ENCODE assay signal across 26 cellular contexts in the genomic region with DNA sequence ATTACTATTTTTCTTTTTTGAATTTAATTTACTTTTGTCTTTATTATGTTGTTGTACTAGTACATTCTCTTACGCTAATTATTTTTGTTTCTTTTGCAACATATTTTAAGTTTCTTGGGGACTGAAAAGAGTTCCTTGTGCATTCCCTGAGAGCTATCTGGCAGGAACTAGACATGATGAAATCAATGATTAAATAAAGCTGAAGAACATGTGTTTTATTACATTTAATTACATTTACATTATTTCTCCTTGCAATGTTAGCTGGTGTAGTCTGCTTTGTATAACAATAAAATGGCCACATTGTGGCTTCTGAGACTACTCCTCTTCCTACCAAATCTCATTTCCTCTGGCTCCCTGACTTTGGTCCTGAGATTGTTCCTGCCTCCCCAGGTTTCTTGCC.
DNase-seq lines count a peak whose midpoint lies in the region; ATAC-seq and TF ChIP-seq lines count a peak whose summit lies in the region.
"Had no signal": no experiment of that assay in that cellular context is flagged by ENCODE, and none has a peak within 500 bp of the region (broad histone marks: within the 10 kb centered on the region; RNA-seq: fewer than 3 reads in every experiment).

No MANE protein-coding gene starts in this region.

- H3K27ac Mint-ChIP-seq in GM23338 (no peak overlapping the region), nephron (peak overlapping the region; percentile 79 to 94 (median 94))

- H3K36me3 ChIP-seq in GM23338 (ENCODE audit: insufficient read depth) (no peaks in the 10 kb centered on the region), osteoblast (ENCODE audit: insufficient read depth, low read length) (no peaks in the 10 kb centered on the region)
- H3K36me3 ChIP-seq: Peyer's patch had no signal

- H3K27me3 Mint-ChIP-seq in GM23338 (ENCODE audit: insufficient read depth, low read depth, poor library complexity) (no peaks in the 10 kb centered on the region), nephron (ENCODE audit: low read depth) (no peaks in the 10 kb centered on the region)

- H3K27me3 ChIP-seq in GM23338 (ENCODE audit: insufficient read depth): no peaks in the 10 kb centered on the region
- no peaks in the 10 kb centered on the region for H3K27me3 ChIP-seq in osteoblast (ENCODE audit: insufficient read depth, low read length)
- H3K27me3 ChIP-seq: Peyer's patch had no signal

- H3K4me3 Mint-ChIP-seq in GM23338: no peak overlapping the region
- H3K4me3 Mint-ChIP-seq in nephron: peak overlapping the region in 1 of 3 experiments; percentile 56

- H3K4me2 ChIP-seq in GM23338 (no peak overlapping the region), osteoblast (ENCODE audit: insufficient read depth, low read length) (no peak overlapping the region)
- H3K4me2 ChIP-seq: KMS-11 had no signal

- no peaks in the 10 kb centered on the region for H3F3A ChIP-seq in GM23338 (replicated peaks; ENCODE audit: low read depth)

- H3K9me3 ChIP-seq in osteoblast (ENCODE audit: low read depth, low read length): no peaks in the 10 kb centered on the region
- H3K9me3 ChIP-seq: Peyer's patch had no signal

- TF ChIP-seq CTCF in GM23338 (conservative IDR thresholded peaks at IDR 0.05; ENCODE audit: low read depth in 2 of 2) (no peak), nephron (IDR thresholded peaks at IDR 0.05; ENCODE audit: unreplicated experiment in 3 of 3) (no peak), osteoblast (IDR thresholded peaks at IDR 0.05; ENCODE audit: extremely low read depth, low read depth, low read length) (no peak)

- H3K4me1 ChIP-seq in GM23338 (ENCODE audit: insufficient read depth): no peaks in the 10 kb centered on the region
- no peaks in the 10 kb centered on the region for H3K4me1 ChIP-seq in osteoblast (ENCODE audit: insufficient read depth, low read length)
- H3K4me1 ChIP-seq: Peyer's patch had no signal

- H3K9me3 Mint-ChIP-seq in GM23338: no peaks in the 10 kb centered on the region
- H3K9me3 Mint-ChIP-seq in nephron: peaks cover 23% of the 10 kb centered on the region

- ATAC-seq in GM23338 (no peak), SK-N-SH treated with all-trans-retinoic acid at 6 μM for 48 hours (peak; percentile 44; the same call in 2 of the 3 replicates), GM18502 (IDR thresholded peaks at IDR 0.05; ENCODE audit: poor library complexity, unreplicated experiment) (no peak)

- H3K79me2 ChIP-seq in GM23338 (replicated peaks; ENCODE audit: insufficient read depth) (no peaks in the 10 kb centered on the region), osteoblast (ENCODE audit: insufficient read depth, low read length) (no peaks in the 10 kb centered on the region)

- H2AFZ ChIP-seq in GM23338 (peak overlapping the region; percentile 53; the same call in 1 of the 2 replicates), osteoblast (ENCODE audit: low read length) (no peak overlapping the region)

- H3K27ac ChIP-seq in GM23338 (ENCODE audit: low read depth) (no peak overlapping the region), osteoblast (ENCODE audit: low read depth, low read length) (no peak overlapping the region)
- H3K27ac ChIP-seq: KMS-11 had no signal

- H3K9me2 ChIP-seq in GM23338 (ENCODE audit: insufficient read depth): no peaks in the 10 kb centered on the region

- H4K20me1 ChIP-seq in GM23338 (replicated peaks; ENCODE audit: insufficient read depth): no peaks in the 10 kb centered on the region
- no peaks in the 10 kb centered on the region for H4K20me1 ChIP-seq in osteoblast (ENCODE audit: insufficient read depth, low read length)

- H3K4me1 Mint-ChIP-seq in GM23338 (peaks cover 7% of the 10 kb centered on the region; the same call in 2 of the 3 replicates), nephron (peaks cover 58% of the 10 kb centered on the region)

- H3K4me3 ChIP-seq in GM23338: no peak overlapping the region
- H3K4me3 ChIP-seq in osteoblast (ENCODE audit: insufficient read depth, low read length): no peak overlapping the region
- H3K4me3 ChIP-seq: Peyer's patch had no signal

- H3K36me3 Mint-ChIP-seq in GM23338 (ENCODE audit: low read depth) (no peaks in the 10 kb centered on the region), nephron (ENCODE audit: low read depth) (peaks cover 4% of the 10 kb centered on the region)

- DNase-seq in GM23338 (ENCODE audit: low spot score) (no peak), fibroblast of peridontal ligament (ENCODE audit: extremely low read depth) (peak; percentile 43), middle frontal gyrus (ENCODE audit: extremely low spot score, low spot score) (no peak), osteoblast (ENCODE audit: insufficient read length, low spot score, missing footprints) (no peak)
- DNase-seq in activated naive CD4-positive, alpha-beta T cell treated with Interleukin-2 at 50 U/mL for 16 hours: no peak
- DNase-seq: ACHN, DMS153, DND-41, GOT3, HCEC 1CT, IMR-90, NCI-H1048, NCI-H1417, NCI-H1694 treated with DMSO at 0.1 percent for 48 hours, NCI-H2081 treated with DMSO at 0.1 percent for 48 hours, NCI-H2171, NCI-H226, NCI-H510A, NCI-H69, OCI-M1, Peyer's patch, SIG-M5 had no signal

TF ChIP-seq in GM23338, 12 proteins besides CTCF, POLR2A, EP300 and RAD21:
- TF ChIP-seq EZH2 (IDR thresholded peaks at IDR 0.05; ENCODE audit: low read depth, unreplicated experiment) (no peak), NANOG (IDR thresholded peaks at IDR 0.05; ENCODE audit: borderline replicate concordance) (no peak), EZH2phosphoT487 (IDR thresholded peaks at IDR 0.05; ENCODE audit: unreplicated experiment) (no peak)
TF ChIP-seq in GM23338: peak in this region for 0.

TF ChIP-seq in SK-N-SH treated with all-trans-retinoic acid at 6 μM for 48 hours, 23 proteins besides CTCF, POLR2A, EP300 and RAD21:
- TF ChIP-seq ISL1 (CRISPR knock-in tag; IDR thresholded peaks at IDR 0.05) (peak; percentile 72), ARNTL (CRISPR knock-in tag; IDR thresholded peaks at IDR 0.05; ENCODE audit: borderline replicate concordance, low read depth) (no peak), ZNF565 (CRISPR knock-in tag; conservative IDR thresholded peaks at IDR 0.05; ENCODE audit: low read depth) (no peak), BACH2 (CRISPR knock-in tag; IDR thresholded peaks at IDR 0.05; ENCODE audit: borderline replicate concordance) (no peak), TCF4 (CRISPR knock-in tag; IDR thresholded peaks at IDR 0.05; ENCODE audit: borderline replicate concordance) (peak; percentile 79)
